In genomic region chr11:44846852-44847251, GRCh38 we compare ENCODE assay signal across 19 cellular contexts.
DNase-seq lines count a peak whose midpoint lies in the region; ATAC-seq, FAIRE-seq and TF ChIP-seq lines count a peak whose summit lies in the region.
"Had no signal": no experiment of that assay in that cellular context is flagged by ENCODE, and none has a peak within 500 bp of the region (broad histone marks: within the 10 kb centered on the region; RNA-seq: fewer than 3 reads in every experiment).

No MANE protein-coding gene starts in this region.

- POLR2A ChIA-PET in HepG2 (lab: Yijun Ruan, JAX) = no interaction called here

- H3K4me1 ChIP-seq in right lobe of liver (no peaks in the 10 kb centered on the region), HepG2 (ENCODE audit: insufficient read depth, low read length) (no peaks in the 10 kb centered on the region), kidney (ENCODE audit: control insufficient read depth in 1 of 2, insufficient read depth in 1 of 2, low read depth in 1 of 2, low read length in 2 of 2) (peaks cover 4 to 6% of the 10 kb centered on the region in 2 donors)

- peaks cover 40% of the 10 kb centered on the region for H3K4me1 Mint-ChIP-seq in neural crest cell

- TF ChIP-seq POLR2A in right lobe of liver (IDR thresholded peaks at IDR 0.05) (no peak), HepG2 (IDR thresholded peaks at IDR 0.05; ENCODE audit: insufficient read depth in 1 of 2, low read depth in 2 of 2, low read length in 2 of 2) (no peak)

- no peak overlapping the region for H3K27ac Mint-ChIP-seq in neural crest cell (ENCODE audit: unreplicated experiment)

- WGBS in right lobe of liver (ENCODE audit: insufficient coverage, low coverage, low lambda C conversion rate, missing lambda C conversion rate) = 45% methylated on average over 5 of the region's 7 CpGs
- WGBS in HepG2 (ENCODE audit: low lambda C conversion rate) = 72% methylated on average over 7 of the region's 7 CpGs

- no TSS peak for BruUV-seq in HepG2 (replicated peaks; lab: Mats Ljungman, UMichigan)

- peak overlapping the region; percentile 19 for H3K4me3 Mint-ChIP-seq in neural crest cell
- H3K4me3 Mint-ChIP-seq: H9 had no signal

- CTCF ChIA-PET in HepG2 (lab: Yijun Ruan, JAX; ENCODE audit: low intra/inter-chr PET ratio, low total read pairs) = no interaction called here

- H4K20me1 ChIP-seq in HepG2 (ENCODE audit: insufficient read depth, low read length) = no peaks in the 10 kb centered on the region

- no peaks in the 10 kb centered on the region for H3K79me2 ChIP-seq in HepG2 (ENCODE audit: insufficient read depth, low read length)

- in situ Hi-C loops in HepG2 (cut with HindIII; ENCODE audit: extremely low pct_ligation_motif_present, low pct_unique_long_range_greater_than_20kb) = no loop called here

- no peak for TF ChIP-seq RAD21 in HepG2 (CRISPR knock-in tag; IDR thresholded peaks at IDR 0.05)

- no peak overlapping the region for H3K9ac ChIP-seq in HepG2 (ENCODE audit: insufficient read depth, low read depth, low read length)
- H3K9ac ChIP-seq in kidney (ENCODE audit: low read length in 2 of 2) = no peak overlapping the region
- H3K9ac ChIP-seq: GM23248 had no signal

- H3K36me3 Mint-ChIP-seq in neural crest cell (ENCODE audit: low read depth) = peaks cover 34% of the 10 kb centered on the region

- peaks cover 10% of the 10 kb centered on the region for H3K9me3 Mint-ChIP-seq in neural crest cell

- H3K36me3 ChIP-seq in right lobe of liver = no peaks in the 10 kb centered on the region
- H3K36me3 ChIP-seq in HepG2 (replicated peaks in 1 of 2; ENCODE audit: control insufficient read depth in 1 of 2, insufficient read depth in 2 of 2, low read length in 2 of 2) = no peaks in the 10 kb centered on the region
- no peaks in the 10 kb centered on the region for H3K36me3 ChIP-seq in kidney (ENCODE audit: control insufficient read depth in 1 of 2, insufficient read depth in 2 of 2, low read length in 2 of 2)
- no peaks in the 10 kb centered on the region for H3K36me3 ChIP-seq in H7 (replicated peaks; ENCODE audit: control insufficient read depth, insufficient read depth, low read length)

- H3K4me3 ChIP-seq in right lobe of liver (no peak overlapping the region), HepG2 (replicated peaks in 1 of 3; ENCODE audit: insufficient read depth in 1 of 3, low read depth in 2 of 3, low read length in 3 of 3) (no peak overlapping the region), kidney (ENCODE audit: low read length in 2 of 2) (no peak overlapping the region), H7 (ENCODE audit: insufficient read depth, low read depth, low read length) (no peak overlapping the region)
- H3K4me3 ChIP-seq: GM23248 had no signal

- DNase-seq in right lobe of liver (no peak), HepG2 (ENCODE audit: low spot score) (no peak), kidney (peak; percentile 18), neural crest cell (ENCODE audit: low read depth, low spot score) (no peak), H7 (no peak)
- DNase-seq: C1 segment of cervical spinal cord; Calu3; CD4-positive, alpha-beta memory T cell; COR-L47; DMS53; DMS79 treated with DMSO at 0.1 percent for 48 hours; GF-D8; GM23248; H9 had no signal

- TF ChIP-seq EP300 in HepG2 (IDR thresholded peaks at IDR 0.05; ENCODE audit: low read depth in 2 of 2, low read length in 2 of 2) = no peak
- TF ChIP-seq EP300 in HepG2 (CRISPR knock-in tag; IDR thresholded peaks at IDR 0.05; ENCODE audit: borderline replicate concordance) = no peak

- TF ChIP-seq CTCF in right lobe of liver (IDR thresholded peaks at IDR 0.05) = no peak
- no peak for TF ChIP-seq CTCF in HepG2 (CRISPR knock-in tag; IDR thresholded peaks at IDR 0.05)
- no peak for TF ChIP-seq CTCF in kidney (IDR thresholded peaks at IDR 0.05; ENCODE audit: borderline replicate concordance, extremely low read depth, insufficient read depth)
- no peak for TF ChIP-seq CTCF in neural crest cell (conservative IDR thresholded peaks at IDR 0.05)

- H3K9me3 ChIP-seq in right lobe of liver = no peaks in the 10 kb centered on the region
- H3K9me3 ChIP-seq in HepG2 (ENCODE audit: low read length) = no peaks in the 10 kb centered on the region
- H3K9me3 ChIP-seq in kidney (ENCODE audit: control insufficient read depth in 1 of 2, low read length in 2 of 2) = peaks cover 0 to 4% of the 10 kb centered on the region in 2 donors

- no peaks in the 10 kb centered on the region for H3K27me3 Mint-ChIP-seq in neural crest cell (ENCODE audit: low read depth)
- H3K27me3 Mint-ChIP-seq: CD4-positive, alpha-beta memory T cell had no signal

- FAIRE-seq in HepG2 (lab: Jason Lieb, UNC) = no peak
- no peak for FAIRE-seq in kidney (lab: Jason Lieb, UNC)
- FAIRE-seq: GM12892, H1 had no signal

- H3K4me2 ChIP-seq in HepG2 (ENCODE audit: low read depth, low read length) = no peak overlapping the region

- no peak overlapping the region for H2AFZ ChIP-seq in HepG2 (ENCODE audit: low read length)
- H2AFZ ChIP-seq: GM23248 had no signal

- H3K27ac ChIP-seq in right lobe of liver = no peak overlapping the region
- no peak overlapping the region for H3K27ac ChIP-seq in HepG2 (ENCODE audit: extremely low read length, insufficient read depth, low read length)
- no peak overlapping the region for H3K27ac ChIP-seq in kidney (ENCODE audit: low read depth in 2 of 2, low read length in 2 of 2)
- H3K27ac ChIP-seq: GM23248 had no signal

- intact Hi-C loops in right lobe of liver (cut with DNase I) (no loop called here), HepG2 (cut with micrococcal nuclease; ENCODE audit: unreplicated experiment) (no loop called here), kidney (cut with DNase I) (no loop called here)

- H3K27me3 ChIP-seq in right lobe of liver = no peaks in the 10 kb centered on the region
- H3K27me3 ChIP-seq in HepG2 (ENCODE audit: control insufficient read depth in 1 of 2, insufficient read depth in 2 of 2, low read length in 2 of 2) = no peaks in the 10 kb centered on the region
- H3K27me3 ChIP-seq in H7 (ENCODE audit: control insufficient read depth, insufficient read depth, low read length) = no peaks in the 10 kb centered on the region; the same call in 1 of the 2 replicates

- ATAC-seq in right lobe of liver (peak; percentile 46 to 60 (median 51)), HepG2 (no peak), HG03432 (IDR thresholded peaks at IDR 0.05; ENCODE audit: unreplicated experiment) (no peak), GM21529 (IDR thresholded peaks at IDR 0.05; ENCODE audit: unreplicated experiment) (no peak)
- ATAC-seq: HCT116 had no signal

TF ChIP-seq in HepG2, 621 proteins besides CTCF, POLR2A, EP300 and RAD21 (continues in another document):
- no peak for TF ChIP-seq MTF1 (CRISPR knock-in tag; IDR thresholded peaks at IDR 0.05)
- TF ChIP-seq, protein P1, sequence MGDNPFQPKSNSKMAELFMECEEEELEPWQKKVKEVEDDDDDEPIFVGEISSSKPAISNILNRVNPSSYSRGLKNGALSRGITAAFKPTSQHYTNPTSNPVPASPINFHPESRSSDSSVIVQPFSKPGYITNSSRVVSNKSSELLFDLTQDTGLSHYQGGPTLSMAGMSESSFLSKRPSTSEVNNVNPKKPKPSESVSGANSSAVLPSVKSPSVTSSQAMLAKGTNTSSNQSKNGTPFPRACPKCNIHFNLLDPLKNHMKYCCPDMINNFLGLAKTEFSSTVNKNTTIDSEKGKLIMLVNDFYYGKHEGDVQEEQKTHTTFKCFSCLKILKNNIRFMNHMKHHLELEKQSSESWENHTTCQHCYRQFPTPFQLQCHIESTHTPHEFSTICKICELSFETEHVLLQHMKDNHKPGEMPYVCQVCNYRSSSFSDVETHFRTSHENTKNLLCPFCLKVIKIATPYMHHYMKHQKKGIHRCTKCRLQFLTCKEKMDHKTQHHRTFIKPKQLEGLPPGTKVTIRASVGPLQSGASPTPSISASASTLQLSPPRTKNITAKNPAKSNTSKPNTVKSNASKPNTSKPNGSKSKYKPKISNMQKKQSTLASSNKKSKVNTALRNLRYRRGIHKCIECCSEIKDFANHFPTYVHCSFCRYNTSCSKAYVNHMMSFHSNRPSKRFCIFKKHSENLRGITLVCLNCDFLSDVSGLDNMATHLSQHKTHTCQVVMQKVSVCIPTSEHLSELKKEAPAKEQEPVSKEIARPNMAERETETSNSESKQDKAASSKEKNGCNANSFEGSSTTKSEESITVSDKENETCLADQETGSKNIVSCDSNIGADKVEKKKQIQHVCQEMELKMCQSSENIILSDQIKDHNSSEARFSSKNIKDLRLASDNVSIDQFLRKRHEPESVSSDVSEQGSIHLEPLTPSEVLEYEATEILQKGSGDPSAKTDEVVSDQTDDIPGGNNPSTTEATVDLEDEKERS (CRISPR knock-in tag; IDR thresholded peaks at IDR 0.05) = no peak
- no peak for TF ChIP-seq DNMT3B (CRISPR knock-in tag; conservative IDR thresholded peaks at IDR 0.05)
- TF ChIP-seq CHD4 (IDR thresholded peaks at IDR 0.05; ENCODE audit: borderline replicate concordance, low read length) = no peak
- no peak for TF ChIP-seq TFAP4 (IDR thresholded peaks at IDR 0.05; ENCODE audit: borderline replicate concordance, low read depth)
- no peak for TF ChIP-seq CSRNP1 (CRISPR knock-in tag; IDR thresholded peaks at IDR 0.05)
- no peak for TF ChIP-seq NRL (CRISPR knock-in tag; IDR thresholded peaks at IDR 0.05; ENCODE audit: borderline replicate concordance)
- no peak for TF ChIP-seq YEATS2 (CRISPR knock-in tag; IDR thresholded peaks at IDR 0.05; ENCODE audit: borderline replicate concordance)
- no peak for TF ChIP-seq NFIC (IDR thresholded peaks at IDR 0.05; ENCODE audit: low read length)
- no peak for TF ChIP-seq ZBTB8A (CRISPR knock-in tag; IDR thresholded peaks at IDR 0.05; ENCODE audit: borderline replicate concordance, low read depth)
- no peak for TF ChIP-seq ZNF878 (CRISPR knock-in tag; IDR thresholded peaks at IDR 0.05)

Comparison
In these comparisons a context has a peak if more than half of its experiments do, and no peak if none do; other contexts are left out.
1. ATAC-seq: peak in right lobe of liver (4 of 4); none in HepG2 (single experiment), HG03432 (single experiment) and GM21529 (single experiment).